ENCODE assay signal across 8 cellular contexts in the genomic region with DNA sequence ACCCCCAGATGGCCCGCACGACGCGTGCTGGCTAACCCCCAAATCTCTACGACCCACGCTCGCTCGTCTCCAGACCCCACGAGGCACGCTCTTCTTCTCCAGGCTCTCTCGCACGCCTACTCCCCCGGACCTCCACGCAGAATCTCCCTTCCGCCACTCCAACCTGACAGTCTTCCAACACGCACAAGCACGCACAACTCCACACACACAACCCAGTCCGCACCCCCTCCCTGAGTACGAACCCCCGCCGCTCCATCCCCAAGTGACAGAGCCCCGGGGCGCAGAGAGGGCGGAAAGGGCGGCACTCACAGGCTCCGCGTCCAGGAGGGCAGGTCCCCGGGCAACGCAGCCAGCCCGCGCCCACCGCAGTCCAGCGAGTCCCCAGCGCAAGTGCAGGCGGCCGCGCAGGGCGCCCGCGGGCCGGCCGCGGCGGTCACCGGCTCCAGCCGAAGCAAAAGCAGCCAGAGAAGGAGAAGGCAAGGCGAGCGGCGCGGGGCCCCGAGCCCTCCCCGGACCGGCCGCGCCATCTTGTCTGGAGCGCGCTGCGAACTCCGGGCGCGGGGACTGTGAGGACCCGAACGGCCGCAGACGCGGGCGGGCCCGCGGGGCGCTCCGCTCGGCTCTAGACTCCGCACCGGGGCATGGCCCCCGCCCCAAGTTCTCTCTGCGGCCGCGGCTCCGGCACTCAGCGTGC. TPM values are rescaled to one million over a fixed set of nuclear protein-coding genes. Genes with fewer than 3 reads are reported as not detected.
DNase-seq lines count a peak whose midpoint lies in the region; ATAC-seq and TF ChIP-seq lines count a peak whose summit lies in the region.

No MANE protein-coding gene starts in this region.

- peaks cover 1% of the 10 kb centered on the region for H3K79me1 ChIP-seq in trophoblast cell (ENCODE audit: low read length)

- no peak overlapping the region for H2AFZ ChIP-seq in trophoblast cell (ENCODE audit: insufficient read depth, low read length, poor library complexity)

- H3K79me2 ChIP-seq in trophoblast cell (ENCODE audit: control insufficient read depth, insufficient read depth, low read length, poor library complexity), result no peaks in the 10 kb centered on the region

- in situ Hi-C loops in KBM-7 (cut with MboI; ENCODE audit: low pct_unique_long_range_greater_than_20kb, low sequenced_read_pairs), result loop anchor here (25.0 kb wide), 1 partner anchor 88 kb away; no protein-coding TSS in a partner anchor

- DNase-seq in EH (ENCODE audit: low read depth) (peak; percentile 20), KBM-7 (peak; percentile 44), glutamatergic neuron (peak; percentile 73), trophoblast cell (peak in 1 of 2 donors; percentile 28), NCI-H2081 treated with DMSO at 0.1 percent for 48 hours (lab: John Stamatoyannopoulos, UW) (no peak), mucosa of gallbladder (ENCODE audit: low spot score) (no peak)
- DNase-seq in activated effector memory CD4-positive, alpha-beta T cell treated with anti-CD3 and anti-CD28 coated beads, Interleukin-2, amount 50 U/mL, for 16 hours, result peak; percentile 82

- H4K12ac ChIP-seq in trophoblast cell (ENCODE audit: low read depth, low read length), result no peak overlapping the region

- no peak overlapping the region for H2BK5ac ChIP-seq in trophoblast cell (ENCODE audit: low read depth, low read length, poor library complexity)

- peaks cover 4% of the 10 kb centered on the region for H3K27me3 Mint-ChIP-seq in glutamatergic neuron (ENCODE audit: unreplicated experiment)

- H3K27ac ChIP-seq in trophoblast cell (ENCODE audit: low read depth, low read length), result no peak overlapping the region

- H3K9ac ChIP-seq in trophoblast cell (ENCODE audit: low read length), result peak overlapping the region; percentile 4

- H3K27me3 ChIP-seq in trophoblast cell (ENCODE audit: insufficient read depth, low read length), result peaks cover 13% of the 10 kb centered on the region

- H3K9me3 ChIP-seq in trophoblast cell (ENCODE audit: insufficient read depth, low read depth, low read length), result no peaks in the 10 kb centered on the region

- H3K4me3 Mint-ChIP-seq in glutamatergic neuron (ENCODE audit: unreplicated experiment), result peak overlapping the region; percentile 99

- peak overlapping the region; percentile 99 for H3K4me2 ChIP-seq in trophoblast cell (ENCODE audit: low read length)

- TF ChIP-seq CTCF in glutamatergic neuron (IDR thresholded peaks at IDR 0.05; ENCODE audit: partially characterized antibody, unreplicated experiment), result no peak

- H3K9me3 Mint-ChIP-seq in glutamatergic neuron (ENCODE audit: unreplicated experiment), result peaks cover 14% of the 10 kb centered on the region

- no peak overlapping the region for H3K23ac ChIP-seq in trophoblast cell (ENCODE audit: low read length)

- H4K8ac ChIP-seq in trophoblast cell (ENCODE audit: low read depth, low read length), result peak overlapping the region; percentile 35

- H3K14ac ChIP-seq in trophoblast cell (ENCODE audit: low read length), result no peak overlapping the region

- no peak overlapping the region for H3K4ac ChIP-seq in trophoblast cell (ENCODE audit: low read depth, low read length)

- no peaks in the 10 kb centered on the region for H3K36me3 ChIP-seq in trophoblast cell (ENCODE audit: control insufficient read depth in 1 of 2, insufficient read depth in 2 of 2, low read length in 2 of 2)

- no peak overlapping the region for H3K18ac ChIP-seq in trophoblast cell (ENCODE audit: low read length)

- peak overlapping the region; percentile 80 for H3K27ac Mint-ChIP-seq in glutamatergic neuron (ENCODE audit: unreplicated experiment)

- H3K4me1 Mint-ChIP-seq in glutamatergic neuron (ENCODE audit: low read depth, unreplicated experiment), result peaks cover 24% of the 10 kb centered on the region

- peaks cover 6 to 9% of the 10 kb centered on the region in 2 experiments for H3K4me1 ChIP-seq in trophoblast cell (ENCODE audit: control insufficient read depth in 1 of 2, insufficient read depth in 2 of 2, low read length in 2 of 2)

- H4K91ac ChIP-seq in trophoblast cell (ENCODE audit: low read depth, low read length), result no peak overlapping the region

- peak overlapping the region; percentile 79 for H3K4me3 ChIP-seq in trophoblast cell (ENCODE audit: low read depth, low read length)

- no peaks in the 10 kb centered on the region for H3K36me3 Mint-ChIP-seq in glutamatergic neuron (ENCODE audit: unreplicated experiment)

- ATAC-seq in GM21529 (IDR thresholded peaks at IDR 0.05; ENCODE audit: unreplicated experiment), result peak; percentile 19

- WGBS in trophoblast cell (ENCODE audit: extremely low coverage, insufficient coverage, insufficient read length), result no CpG with 5 or more reads among the region's 80 CpGs

- no peak overlapping the region for H2BK120ac ChIP-seq in trophoblast cell (ENCODE audit: insufficient read depth, low read length, poor library complexity)

- H2AK5ac ChIP-seq in trophoblast cell (ENCODE audit: low read length), result no peak overlapping the region

- H2BK12ac ChIP-seq in trophoblast cell (ENCODE audit: low read length), result no peak overlapping the region

RNA-seq across cellular contexts. Expression of gene LRIG1, which starts 0.8 kb away (rescaled TPM):
- total RNA-seq in glutamatergic neuron (ENCODE audit: unreplicated experiment) (30.2 TPM), mucosa of gallbladder (64.4 TPM)
- 0.33 and 0.42 TPM in 2 replicates for polyA plus RNA-seq in trophoblast cell (2013)

Comparison
In these comparisons a context has a peak if more than half of its experiments do, and no peak if none do; other contexts are left out.
1. DNase-seq: peak in EH (single experiment), KBM-7 (single experiment), activated effector memory CD4-positive, alpha-beta T cell treated with anti-CD3 and anti-CD28 coated beads, Interleukin-2, amount 50 U/mL, for 16 hours (single experiment) and glutamatergic neuron (single experiment); none in NCI-H2081 treated with DMSO at 0.1 percent for 48 hours (single experiment) and mucosa of gallbladder (single experiment).